1 cellular context compared by ENCODE assay signal in genomic region chr9:135088348-135088978, GRCh38.
TF ChIP-seq lines count a peak whose summit lies in the region.

No MANE protein-coding gene starts in this region.

TF ChIP-seq in HepG2, 621 proteins besides CTCF, POLR2A, EP300 and RAD21:
- TF ChIP-seq ZNF281 (CRISPR knock-in tag; IDR thresholded peaks at IDR 0.05; ENCODE audit: borderline replicate concordance) (no peak), ZNF784 (CRISPR knock-in tag; IDR thresholded peaks at IDR 0.05; ENCODE audit: borderline replicate concordance) (no peak), ONECUT2 (CRISPR knock-in tag; IDR thresholded peaks at IDR 0.05) (no peak), RAD51 (IDR thresholded peaks at IDR 0.05; ENCODE audit: borderline replicate concordance) (no peak), SIX4 (CRISPR knock-in tag; IDR thresholded peaks at IDR 0.05) (no peak), ZKSCAN8 (CRISPR knock-in tag; IDR thresholded peaks at IDR 0.05; ENCODE audit: borderline replicate concordance) (no peak), ZNF484 (CRISPR knock-in tag; IDR thresholded peaks at IDR 0.05; ENCODE audit: borderline replicate concordance, low read depth) (no peak), SP5 (CRISPR knock-in tag; IDR thresholded peaks at IDR 0.05; ENCODE audit: borderline replicate concordance, low read depth) (no peak), DR1 (CRISPR knock-in tag; IDR thresholded peaks at IDR 0.05) (no peak), REL (CRISPR knock-in tag; conservative IDR thresholded peaks at IDR 0.05) (no peak), ZNF589 (CRISPR knock-in tag; conservative IDR thresholded peaks at IDR 0.05) (no peak), ZNF639 (CRISPR knock-in tag; conservative IDR thresholded peaks at IDR 0.05) (no peak), KLF9 (CRISPR knock-in tag; IDR thresholded peaks at IDR 0.05; ENCODE audit: low read depth) (no peak)
